Comparison of ENCODE assay signal across 9 cellular contexts in the genomic region with DNA sequence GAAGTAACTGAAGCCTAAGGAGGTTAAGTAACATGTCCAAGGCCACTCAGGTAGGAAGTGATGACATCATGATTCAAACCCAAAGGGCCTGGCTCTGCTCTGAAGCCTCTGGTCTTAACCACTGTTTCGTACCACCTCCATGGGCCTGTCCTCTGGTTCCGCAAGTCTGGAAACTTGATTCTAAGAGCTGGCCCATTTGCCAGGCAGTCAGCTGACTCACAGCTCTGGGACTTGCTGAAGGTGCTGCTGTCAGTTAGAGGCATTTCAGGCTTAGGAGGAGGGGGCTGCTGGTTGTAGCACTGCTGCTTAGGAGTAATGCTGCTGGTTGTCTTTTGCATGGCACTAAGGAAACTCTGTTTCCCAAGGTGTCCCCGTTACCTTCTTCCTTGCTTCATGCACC. TPM values are rescaled to one million over a fixed set of nuclear protein-coding genes. Genes with fewer than 3 reads are reported as not detected.
"Had no signal": no experiment of that assay in that cellular context is flagged by ENCODE, and none has a peak within 500 bp of the region (broad histone marks: within the 10 kb centered on the region; RNA-seq: fewer than 3 reads in every experiment).

No MANE protein-coding gene starts in this region.

- ATAC-seq: GM23338, K562 had no signal

- H3K4me2 ChIP-seq: GM23338 had no signal

- H3K4me3 ChIP-seq: GM23338, K562 had no signal

- FAIRE-seq: H1, H54, K562 had no signal

- H3K27ac ChIP-seq: HL-60 had no signal

- DNase-seq: H9, HCEC 1CT, HFFc6, IMR-90 had no signal

- H2AFZ ChIP-seq: GM23338 had no signal

RNA-seq across cellular contexts. Expression of a gene that starts 7.9 kb away (rescaled TPM):
- polyA plus RNA-seq: K562 had no signal
